Comparison of ENCODE assay signal across 35 cellular contexts in genomic region chr5:140381972-140382371, GRCh38. TPM values are rescaled to one million over a fixed set of nuclear protein-coding genes. Genes with fewer than 3 reads are reported as not detected.
DNase-seq lines count a peak whose midpoint lies in the region; ATAC-seq, FAIRE-seq and TF ChIP-seq lines count a peak whose summit lies in the region.
"Had no signal": no experiment of that assay in that cellular context is flagged by ENCODE, and none has a peak within 500 bp of the region (broad histone marks: within the 10 kb centered on the region; RNA-seq: fewer than 3 reads in every experiment).

No MANE protein-coding gene starts in this region.

- no peak overlapping the region for H3K27ac ChIP-seq in sigmoid colon
- H3K27ac ChIP-seq: HL-60, KMS-11, left ventricle myocardium inferior, parathyroid adenoma, spleen, upper lobe of left lung had no signal

- no peaks in the 10 kb centered on the region for H3K4me1 ChIP-seq in sigmoid colon
- H3K4me1 ChIP-seq: BE2C, left ventricle myocardium inferior, parathyroid adenoma, upper lobe of left lung had no signal

- H3K27me3 Mint-ChIP-seq in activated CD8-positive, alpha-beta T cell treated with anti-CD3 and anti-CD28 coated beads for 36 hours = no peaks in the 10 kb centered on the region
- H3K27me3 Mint-ChIP-seq in activated CD8-positive, alpha-beta T cell treated with anti-CD3 and anti-CD28 coated beads, Interleukin-2, amount 10 ng/mL, durations not matched to agents 7 days and 5 days (ENCODE audit: low read depth) = no peaks in the 10 kb centered on the region
- H3K27me3 Mint-ChIP-seq in activated T-helper 17 cell treated with anti-CD3 and anti-CD28 coated beads, Interleukin-2, amount 50 U/mL, for 72 hours = no peaks in the 10 kb centered on the region
- H3K27me3 Mint-ChIP-seq: stimulated activated memory B cell treated with anti-CD40 and anti-IgM and Interleukin-4, amounts not matched to agents 10 μg/mL and 1 μg/mL and 100 μg/mL, for 72 hours; T-helper 17 cell had no signal

- H3K9me3 Mint-ChIP-seq in activated CD8-positive, alpha-beta T cell treated with anti-CD3 and anti-CD28 coated beads for 36 hours = peaks cover 1% of the 10 kb centered on the region
- H3K9me3 Mint-ChIP-seq in activated CD8-positive, alpha-beta T cell treated with anti-CD3 and anti-CD28 coated beads, Interleukin-2, amount 10 ng/mL, durations not matched to agents 7 days and 5 days (ENCODE audit: insufficient read depth) = no peaks in the 10 kb centered on the region
- no peaks in the 10 kb centered on the region for H3K9me3 Mint-ChIP-seq in activated T-helper 17 cell treated with anti-CD3 and anti-CD28 coated beads, Interleukin-2, amount 50 U/mL, for 72 hours
- H3K9me3 Mint-ChIP-seq: CD8-positive, alpha-beta memory T cell; neural crest cell had no signal

- no peak for TF ChIP-seq POLR2A in sigmoid colon (IDR thresholded peaks at IDR 0.05)

- 95 to 97% methylated on average over 1 of the region's 1 CpG for WGBS in sigmoid colon, 2 donors

- H3K4me1 Mint-ChIP-seq in activated CD8-positive, alpha-beta T cell treated with anti-CD3 and anti-CD28 coated beads for 36 hours (ENCODE audit: low read depth) = peaks cover 15% of the 10 kb centered on the region
- H3K4me1 Mint-ChIP-seq in activated CD8-positive, alpha-beta T cell treated with anti-CD3 and anti-CD28 coated beads, Interleukin-2, amount 10 ng/mL, durations not matched to agents 7 days and 5 days (ENCODE audit: low read depth) = peaks cover 6% of the 10 kb centered on the region
- peaks cover 6% of the 10 kb centered on the region for H3K4me1 Mint-ChIP-seq in activated T-helper 17 cell treated with anti-CD3 and anti-CD28 coated beads, Interleukin-2, amount 50 U/mL, for 72 hours
- H3K4me1 Mint-ChIP-seq: stimulated activated memory B cell treated with anti-CD40 and anti-IgM and Interleukin-4, amounts not matched to agents 10 μg/mL and 1 μg/mL and 100 μg/mL, for 72 hours had no signal

- no peak overlapping the region for H3K4me3 Mint-ChIP-seq in activated CD8-positive, alpha-beta T cell treated with anti-CD3 and anti-CD28 coated beads for 36 hours
- no peak overlapping the region for H3K4me3 Mint-ChIP-seq in activated CD8-positive, alpha-beta T cell treated with anti-CD3 and anti-CD28 coated beads, Interleukin-2, amount 10 ng/mL, durations not matched to agents 7 days and 5 days
- H3K4me3 Mint-ChIP-seq in activated T-helper 17 cell treated with anti-CD3 and anti-CD28 coated beads, Interleukin-2, amount 50 U/mL, for 72 hours = no peak overlapping the region
- H3K4me3 Mint-ChIP-seq: CD8-positive, alpha-beta memory T cell; neural crest cell; stimulated activated memory B cell treated with anti-CD40 and anti-IgM and Interleukin-4, amounts not matched to agents 10 μg/mL and 1 μg/mL and 100 μg/mL, for 72 hours; T-helper 17 cell had no signal

- CTCF ChIA-PET in activated CD8-positive, alpha-beta T cell treated with anti-CD3 and anti-CD28 coated beads for 36 hours (lab: Charles Lee) = interaction anchor here (1.2 to 2.1 kb wide), 2 partner anchors 9 to 16 kb away, joined by 4 to 18 read pairs; no protein-coding TSS in a partner anchor
- CTCF ChIA-PET in activated CD8-positive, alpha-beta T cell treated with anti-CD3 and anti-CD28 coated beads, Interleukin-2, amount 10 ng/mL, durations not matched to agents 7 days and 5 days (lab: Charles Lee) = interaction anchor here (1.2 to 2.6 kb wide), 5 partner anchors 9 to 253 kb away, joined by 3 to 11 read pairs (median 4); no protein-coding TSS in a partner anchor
- CTCF ChIA-PET in HEK293T (lab: Yijun Ruan, JAX) = interaction anchor here (1.1 to 1.9 kb wide), 2 partner anchors 9 to 18 kb away, joined by 3 to 6 read pairs; no protein-coding TSS in a partner anchor

- no peaks in the 10 kb centered on the region for H3K36me3 ChIP-seq in sigmoid colon
- H3K36me3 ChIP-seq: BE2C, left ventricle myocardium inferior, spleen, upper lobe of left lung had no signal

- no peaks in the 10 kb centered on the region for H3K9me3 ChIP-seq in sigmoid colon
- H3K9me3 ChIP-seq: BE2C, left ventricle myocardium inferior, upper lobe of left lung had no signal

- POLR2A ChIA-PET in activated CD8-positive, alpha-beta T cell treated with anti-CD3 and anti-CD28 coated beads for 36 hours (lab: Charles Lee) = interaction anchor here (1.0 kb wide), 1 partner anchor 20 kb away, joined by 5 read pairs; no protein-coding TSS in a partner anchor
- POLR2A ChIA-PET in activated CD8-positive, alpha-beta T cell treated with anti-CD3 and anti-CD28 coated beads, Interleukin-2, amount 10 ng/mL, durations not matched to agents 7 days and 5 days (lab: Charles Lee) = interaction anchor here (1.0 kb wide), 1 partner anchor 79 kb away, joined by 3 read pairs; the partner anchor contains the start of gene PFDN1
- POLR2A ChIA-PET in HEK293T (lab: Yijun Ruan, JAX) = no interaction called here

- DNase-seq in activated CD8-positive, alpha-beta T cell treated with anti-CD3 and anti-CD28 coated beads for 36 hours = peak; percentile 46
- DNase-seq in activated CD8-positive, alpha-beta T cell treated with anti-CD3 and anti-CD28 coated beads, Interleukin-2, amount 10 ng/mL, durations not matched to agents 7 days and 5 days = no peak
- DNase-seq in EH (ENCODE audit: low read depth) (peak; percentile 11), HEK293T (ENCODE audit: extremely low spot score) (no peak), HTR-8/SVneo (ENCODE audit: insufficient read length, low spot score) (no peak), sigmoid colon (no peak), nucleus accumbens (lab: John Stamatoyannopoulos, UW) (no peak)
- DNase-seq: activated CD4-positive, alpha-beta T cell treated with anti-CD3 and anti-CD28 coated beads for 1 hour; activated effector memory CD4-positive, alpha-beta T cell treated with Interleukin-2 at 50 U/mL for 16 hours; BE2C; caudate nucleus; CD8-positive, alpha-beta memory T cell; cortex of kidney; EL; left ventricle myocardium inferior; mesenchymal stem cell; NCI-H1436 treated with DMSO at 0.1 percent for 48 hours; NCI-H2081 treated with DMSO at 0.1 percent for 48 hours; NCI-H2227 treated with DMSO at 0.1 percent for 48 hours; NCI-H526; retina; SHP77; spleen; T-helper 17 cell; upper lobe of left lung had no signal

- TF ChIP-seq EP300 in sigmoid colon (IDR thresholded peaks at IDR 0.05) = no peak

- intact Hi-C loops in activated CD8-positive, alpha-beta T cell treated with anti-CD3 and anti-CD28 coated beads for 36 hours (cut with micrococcal nuclease) = no loop called here
- intact Hi-C loops in sigmoid colon (cut with DNase I) = no loop called here

- no peaks in the 10 kb centered on the region for H3K27me3 ChIP-seq in sigmoid colon
- H3K27me3 ChIP-seq: BE2C, spleen, upper lobe of left lung had no signal

- no peak for FAIRE-seq in HTR-8/SVneo (lab: Jason Lieb, UNC)
- FAIRE-seq: islet of Langerhans had no signal

- TF ChIP-seq CTCF in activated CD8-positive, alpha-beta T cell treated with anti-CD3 and anti-CD28 coated beads for 36 hours (IDR thresholded peaks at IDR 0.05) = no peak
- no peak for TF ChIP-seq CTCF in sigmoid colon (IDR thresholded peaks at IDR 0.05)

- ATAC-seq in activated CD8-positive, alpha-beta T cell treated with anti-CD3 and anti-CD28 coated beads for 36 hours = peak; percentile 100
- ATAC-seq in activated CD8-positive, alpha-beta T cell treated with anti-CD3 and anti-CD28 coated beads, Interleukin-2, amount 10 ng/mL, durations not matched to agents 7 days and 5 days = no peak
- peak; percentile 99 for ATAC-seq in activated T-helper 17 cell treated with anti-CD3 and anti-CD28 coated beads, Interleukin-2, amount 50 U/mL, for 72 hours (replicated peaks)
- ATAC-seq: Panc1; stimulated activated memory B cell treated with anti-CD40 and anti-IgM and Interleukin-4, amounts not matched to agents 10 μg/mL and 1 μg/mL and 100 μg/mL, for 72 hours; T-helper 17 cell had no signal

- no peak overlapping the region for H3K4me3 ChIP-seq in sigmoid colon
- H3K4me3 ChIP-seq: left ventricle myocardium inferior, spleen, upper lobe of left lung had no signal

- no peak overlapping the region for H3K27ac Mint-ChIP-seq in activated CD8-positive, alpha-beta T cell treated with anti-CD3 and anti-CD28 coated beads for 36 hours
- H3K27ac Mint-ChIP-seq in activated CD8-positive, alpha-beta T cell treated with anti-CD3 and anti-CD28 coated beads, Interleukin-2, amount 10 ng/mL, durations not matched to agents 7 days and 5 days = no peak overlapping the region
- no peak overlapping the region for H3K27ac Mint-ChIP-seq in activated T-helper 17 cell treated with anti-CD3 and anti-CD28 coated beads, Interleukin-2, amount 50 U/mL, for 72 hours
- H3K27ac Mint-ChIP-seq: CD8-positive, alpha-beta memory T cell; stimulated activated memory B cell treated with anti-CD40 and anti-IgM and Interleukin-4, amounts not matched to agents 10 μg/mL and 1 μg/mL and 100 μg/mL, for 72 hours; T-helper 17 cell had no signal

- no peaks in the 10 kb centered on the region for H3K36me3 Mint-ChIP-seq in activated CD8-positive, alpha-beta T cell treated with anti-CD3 and anti-CD28 coated beads for 36 hours (ENCODE audit: low read depth)
- H3K36me3 Mint-ChIP-seq in activated CD8-positive, alpha-beta T cell treated with anti-CD3 and anti-CD28 coated beads, Interleukin-2, amount 10 ng/mL, durations not matched to agents 7 days and 5 days (ENCODE audit: low read depth) = no peaks in the 10 kb centered on the region
- no peaks in the 10 kb centered on the region for H3K36me3 Mint-ChIP-seq in activated T-helper 17 cell treated with anti-CD3 and anti-CD28 coated beads, Interleukin-2, amount 50 U/mL, for 72 hours (ENCODE audit: low read depth)
- H3K36me3 Mint-ChIP-seq: CD8-positive, alpha-beta memory T cell; stimulated activated memory B cell treated with anti-CD40 and anti-IgM and Interleukin-4, amounts not matched to agents 10 μg/mL and 1 μg/mL and 100 μg/mL, for 72 hours had no signal

RNA-seq across cellular contexts. Expression of gene ANKHD1, which starts 19.7 kb away (rescaled TPM):
- total RNA-seq in activated CD8-positive, alpha-beta T cell treated with anti-CD3 and anti-CD28 coated beads for 36 hours = 100 to 1,000 TPM in 1 of 2 experiments, 10 to 100 TPM in 1; 99.3 to 103 TPM
- 100 to 1,000 TPM; 108 to 112 TPM for total RNA-seq in activated CD8-positive, alpha-beta T cell treated with anti-CD3 and anti-CD28 coated beads, Interleukin-2, amount 10 ng/mL, durations not matched to agents 7 days and 5 days
- 100 to 1,000 TPM in 1 of 2 donors, 10 to 100 TPM in 1; 94.5 to 119 TPM for total RNA-seq in activated T-helper 17 cell treated with anti-CD3 and anti-CD28 coated beads, Interleukin-2, amount 50 U/mL, for 72 hours
- total RNA-seq in sigmoid colon = 100 to 1,000 TPM in 3 of 4 donors, 10 to 100 TPM in 1; 93.5 to 109 (median 106) TPM
- 10 to 100 TPM; 25.8 to 65.3 (median 26.6) TPM for polyA plus RNA-seq in sigmoid colon

RNA-seq across cellular contexts. Expression of gene SLC4A9, which starts 22.0 kb away (rescaled TPM):
- total RNA-seq in activated CD8-positive, alpha-beta T cell treated with anti-CD3 and anti-CD28 coated beads for 36 hours = under 1 TPM in 1 of 2 experiments, not detected in 1; 0.36 TPM
- under 1 TPM; 0.13 to 0.16 TPM for total RNA-seq in activated CD8-positive, alpha-beta T cell treated with anti-CD3 and anti-CD28 coated beads, Interleukin-2, amount 10 ng/mL, durations not matched to agents 7 days and 5 days
- total RNA-seq in activated T-helper 17 cell treated with anti-CD3 and anti-CD28 coated beads, Interleukin-2, amount 50 U/mL, for 72 hours = under 1 TPM; 0.26 TPM
- not detected for total RNA-seq in sigmoid colon
- under 1 TPM in 1 of 3 donors, not detected in 2; 0.25 TPM for polyA plus RNA-seq in sigmoid colon
- total RNA-seq: CD8-positive, alpha-beta memory T cell; fibroblast of villous mesenchyme; H4; neural crest cell; T-helper 17 cell had no signal
- polyA plus RNA-seq: CD8-positive, alpha-beta memory T cell had no signal

RNA-seq across cellular contexts. Expression of gene HBEGF, which starts 35.6 kb away (rescaled TPM):
- total RNA-seq in activated CD8-positive, alpha-beta T cell treated with anti-CD3 and anti-CD28 coated beads for 36 hours = 1 to 10 TPM; 5.1 to 6.4 TPM
- 10 to 100 TPM; 12.6 to 13.5 TPM for total RNA-seq in activated CD8-positive, alpha-beta T cell treated with anti-CD3 and anti-CD28 coated beads, Interleukin-2, amount 10 ng/mL, durations not matched to agents 7 days and 5 days
- 10 to 100 TPM; 12.6 to 22.9 TPM for total RNA-seq in activated T-helper 17 cell treated with anti-CD3 and anti-CD28 coated beads, Interleukin-2, amount 50 U/mL, for 72 hours
- 10 to 100 TPM in 2 of 4 donors, 1 to 10 TPM in 2; 4.7 to 17.6 (median 10.4) TPM for total RNA-seq in sigmoid colon
- polyA plus RNA-seq in sigmoid colon = 10 to 100 TPM in 2 of 3 donors, 1 to 10 TPM in 1; 5.4 to 15.0 (median 11.6) TPM
- polyA plus RNA-seq: CD8-positive, alpha-beta memory T cell had no signal

Comparison
In these comparisons a context has a peak if more than half of its experiments do, and no peak if none do; other contexts are left out.
1. DNase-seq: peak in activated CD8-positive, alpha-beta T cell treated with anti-CD3 and anti-CD28 coated beads for 36 hours (single experiment) and EH (single experiment); none in activated CD8-positive, alpha-beta T cell treated with anti-CD3 and anti-CD28 coated beads, Interleukin-2, amount 10 ng/mL, durations not matched to agents 7 days and 5 days (single experiment), HEK293T (single experiment), HTR-8/SVneo (single experiment), sigmoid colon (single experiment) and nucleus accumbens (0 of 56).